25 cellular contexts compared by ENCODE assay signal in the genomic region with DNA sequence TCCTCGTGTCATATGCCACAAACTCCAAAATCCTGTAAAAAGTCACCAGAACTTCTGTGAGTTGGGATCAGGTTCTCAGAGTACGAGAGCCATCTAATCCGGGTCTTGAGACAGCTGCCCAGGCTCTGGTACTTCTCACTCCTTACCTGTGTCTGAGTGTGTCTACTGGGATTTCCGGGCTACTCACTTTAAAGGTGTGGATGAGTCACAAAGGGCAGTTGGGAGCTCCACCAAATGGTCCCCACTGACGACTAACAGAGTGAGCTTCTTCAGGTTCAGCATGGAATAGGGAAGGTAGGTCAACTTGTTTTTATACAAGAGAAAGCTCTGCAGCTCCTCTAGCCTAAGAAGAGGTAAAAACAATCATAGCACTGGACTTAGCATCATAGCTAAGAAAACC. TPM values are rescaled to one million over a fixed set of nuclear protein-coding genes. Genes with fewer than 3 reads are reported as not detected.
DNase-seq lines count a peak whose midpoint lies in the region; ATAC-seq, FAIRE-seq and TF ChIP-seq lines count a peak whose summit lies in the region.
"Had no signal": no experiment of that assay in that cellular context is flagged by ENCODE, and none has a peak within 500 bp of the region (broad histone marks: within the 10 kb centered on the region; RNA-seq: fewer than 3 reads in every experiment).

No MANE protein-coding gene starts in this region.

- H3K79me2 ChIP-seq in K562 (ENCODE audit: control insufficient read depth, insufficient read depth, low read length) = no peaks in the 10 kb centered on the region
- H3K79me2 ChIP-seq in keratinocyte (ENCODE audit: control insufficient read depth, insufficient read depth, low read length) = no peaks in the 10 kb centered on the region

- TF ChIP-seq CTCF in Calu3 (IDR thresholded peaks at IDR 0.05; ENCODE audit: unreplicated experiment) (no peak), K562 (IDR thresholded peaks at IDR 0.05 in 2 of 3, conservative IDR thresholded peaks at IDR 0.05 in 1 of 3; ENCODE audit: insufficient read depth in 2 of 3, low read depth in 1 of 3, low read length in 3 of 3) (no peak), keratinocyte (optimal IDR thresholded peaks at IDR 0.05 in 1 of 3, IDR thresholded peaks at IDR 0.05 in 1 of 3, conservative IDR thresholded peaks at IDR 0.05 in 1 of 3; ENCODE audit: extremely low read depth in 1 of 3, insufficient read depth in 2 of 3, low read length in 3 of 3) (no peak), type B pancreatic cell (conservative IDR thresholded peaks at IDR 0.05) (no peak)

- FAIRE-seq in K562 (lab: Jason Lieb, UNC) (no peak), keratinocyte (lab: Jason Lieb, UNC) (peak; percentile 13)

- no peak for TF ChIP-seq EP300 in K562 (IDR thresholded peaks at IDR 0.05; ENCODE audit: low read length)

- H3K4me1 Mint-ChIP-seq in Calu3 (ENCODE audit: low read depth, unreplicated experiment) (peaks cover 23% of the 10 kb centered on the region), type B pancreatic cell (ENCODE audit: unreplicated experiment) (no peaks in the 10 kb centered on the region)
- H3K4me1 Mint-ChIP-seq: CD14-positive monocyte had no signal

- H3K9ac ChIP-seq in K562 (ENCODE audit: insufficient read depth in 1 of 2, low read depth in 2 of 2, low read length in 2 of 2) (no peak overlapping the region), keratinocyte (ENCODE audit: control insufficient read depth, extremely low read depth, insufficient read depth, low read length) (no peak overlapping the region)
- H3K9ac ChIP-seq: GM23248 had no signal

- H3K36me3 ChIP-seq in K562 (ENCODE audit: control insufficient read depth, insufficient read depth, low read length) = no peaks in the 10 kb centered on the region
- no peaks in the 10 kb centered on the region for H3K36me3 ChIP-seq in keratinocyte (ENCODE audit: control insufficient read depth in 2 of 2, extremely low read depth in 1 of 2, insufficient read depth in 2 of 2, low read length in 2 of 2)
- H3K36me3 ChIP-seq: BE2C, HAP-1 had no signal

- no TSS peak for BruUV-seq in Calu3 (replicated peaks; lab: Mats Ljungman, UMichigan)
- BruUV-seq in K562 (replicated peaks; lab: Mats Ljungman, UMichigan) = no TSS peak

- H3K4me3 ChIP-seq in K562 (no peak overlapping the region), keratinocyte (ENCODE audit: control insufficient read depth in 2 of 3, extremely low read depth in 1 of 3, insufficient read depth in 2 of 3, low read depth in 1 of 3, low read length in 3 of 3) (no peak overlapping the region)
- H3K4me3 ChIP-seq: GM23248, HAP-1 had no signal

- ATAC-seq in K562 (no peak), HG02798 (IDR thresholded peaks at IDR 0.05; ENCODE audit: poor library complexity, unreplicated experiment) (no peak)
- ATAC-seq: Panc1 had no signal

- H3K4me1 ChIP-seq in K562 (replicated peaks in 1 of 2; ENCODE audit: control insufficient read depth in 2 of 2, insufficient read depth in 2 of 2, low read length in 2 of 2) = peaks cover 5 to 8% of the 10 kb centered on the region in 2 experiments; a peak in 3 of 5 replicates
- peaks cover 19% of the 10 kb centered on the region for H3K4me1 ChIP-seq in keratinocyte (ENCODE audit: control insufficient read depth, extremely low read depth, insufficient read depth, low read length)
- H3K4me1 ChIP-seq: BE2C, HAP-1 had no signal

- DNase-seq in Calu3 (no peak), LoVo (ENCODE audit: low spot score) (peak; percentile 11), K562 (ENCODE audit: extremely low read depth in 1 of 4, low spot score in 3 of 4) (no peak), keratinocyte (ENCODE audit: low read depth, low spot score) (no peak), islet precursor cell (no peak), type B pancreatic cell (ENCODE audit: extremely low spot score, unreplicated experiment) (no peak), SW 1271 (lab: John Stamatoyannopoulos, UW) (no peak)
- DNase-seq: 8988T, ACHN, BE2C, DMS153, GM23248, MM.1S, NCI-H2029 treated with DMSO at 0.1 percent for 48 hours, NCI-H446 treated with DMSO at 0.1 percent for 48 hours, NCI-H526, SHP77 treated with DMSO at 0.1 percent for 48 hours had no signal

- intact Hi-C loops in Calu3 (cut with micrococcal nuclease; ENCODE audit: unreplicated experiment) = no loop called here
- intact Hi-C loops in K562 (cut with micrococcal nuclease) = no loop called here

- H3K27me3 Mint-ChIP-seq in Calu3 (ENCODE audit: unreplicated experiment) = no peaks in the 10 kb centered on the region
- H3K27me3 Mint-ChIP-seq in type B pancreatic cell = peaks cover 4% of the 10 kb centered on the region

- in situ Hi-C loops in K562 (cut with MboI) = no loop called here

- H3K9me3 ChIP-seq in K562 (replicated peaks; ENCODE audit: control insufficient read depth, insufficient read depth, low read depth, low read length) = no peaks in the 10 kb centered on the region
- H3K9me3 ChIP-seq in keratinocyte (ENCODE audit: control insufficient read depth, low read depth, low read length) = no peaks in the 10 kb centered on the region
- H3K9me3 ChIP-seq: BE2C, HAP-1 had no signal

- POLR2A ChIA-PET in K562 (lab: Yijun Ruan, JAX) = interaction anchor here (0.7 to 1.6 kb wide), 5 partner anchors 12 to 22 kb away, joined by 3 to 6 read pairs (median 4); no protein-coding TSS in a partner anchor

- H3K9me1 ChIP-seq in K562 (ENCODE audit: control insufficient read depth, insufficient read depth, low read length) (no peaks in the 10 kb centered on the region), keratinocyte (ENCODE audit: control insufficient read depth, extremely low read depth, insufficient read depth, low read length) (no peaks in the 10 kb centered on the region)

- H3K36me3 Mint-ChIP-seq in Calu3 (ENCODE audit: insufficient read depth, unreplicated experiment) (peaks cover 4% of the 10 kb centered on the region), type B pancreatic cell (no peaks in the 10 kb centered on the region)
- H3K36me3 Mint-ChIP-seq: CD14-positive monocyte had no signal

- 25% methylated on average over 4 of the region's 5 CpGs for WGBS in K562 (ENCODE audit: insufficient coverage, low coverage, missing lambda C conversion rate)

- CTCF ChIA-PET in Calu3 (lab: Charles Lee) (interaction anchor here (0.7 kb wide), 1 partner anchor 15 kb away, joined by 3 read pairs; no protein-coding TSS in a partner anchor), K562 (lab: Yijun Ruan, JAX; ENCODE audit: low intra/inter-chr PET ratio) (no interaction called here)

- dilution Hi-C loops in keratinocyte (cut with MboI; ENCODE audit: extremely low pct_ligation_motif_present, low sequenced_read_pairs) = no loop called here

- H3K27ac ChIP-seq in K562 (ENCODE audit: extremely low read depth, low read depth, low read length) (no peak overlapping the region), keratinocyte (ENCODE audit: control insufficient read depth, insufficient read depth, low read length) (no peak overlapping the region)
- H3K27ac ChIP-seq: GM23248, HL-60, RWPE1 had no signal

- TF ChIP-seq POLR2A in K562 (conservative IDR thresholded peaks at IDR 0.05) = no peak

- H3K27ac Mint-ChIP-seq in Calu3 (ENCODE audit: unreplicated experiment) (peak overlapping the region; percentile 39), type B pancreatic cell (no peak overlapping the region)
- H3K27ac Mint-ChIP-seq: CD14-positive monocyte had no signal

- H3K4me2 ChIP-seq in K562 (ENCODE audit: insufficient read depth, low read length) = no peak overlapping the region
- H3K4me2 ChIP-seq in keratinocyte (ENCODE audit: control insufficient read depth, extremely low read depth, insufficient read depth, low read depth, low read length) = no peak overlapping the region

- H3K27me3 ChIP-seq in K562 (ENCODE audit: control insufficient read depth in 2 of 2, insufficient read depth in 2 of 2, low read length in 2 of 2) (no peaks in the 10 kb centered on the region), keratinocyte (ENCODE audit: control insufficient read depth, extremely low read depth, insufficient read depth, low read length) (no peaks in the 10 kb centered on the region)
- H3K27me3 ChIP-seq: BE2C had no signal

- TF ChIP-seq RAD21 in K562 (CRISPR knock-in tag; conservative IDR thresholded peaks at IDR 0.05 in 1 of 2, IDR thresholded peaks at IDR 0.05 in 1 of 2) = no peak

- H3K4me3 Mint-ChIP-seq in Calu3 (ENCODE audit: low read depth, unreplicated experiment) (no peak overlapping the region), type B pancreatic cell (no peak overlapping the region)
- H3K4me3 Mint-ChIP-seq: CD14-positive monocyte had no signal

- H3K9me3 Mint-ChIP-seq in Calu3 (ENCODE audit: low read depth, unreplicated experiment) (no peaks in the 10 kb centered on the region), type B pancreatic cell (no peaks in the 10 kb centered on the region)

- H4K20me1 ChIP-seq in K562 (replicated peaks; ENCODE audit: control insufficient read depth, insufficient read depth, low read length) = no peaks in the 10 kb centered on the region
- no peaks in the 10 kb centered on the region for H4K20me1 ChIP-seq in keratinocyte (ENCODE audit: control insufficient read depth, extremely low read depth, insufficient read depth, low read length)

- peak overlapping the region; percentile 28; the same call in 1 of the 2 replicates for H2AFZ ChIP-seq in K562 (ENCODE audit: low read depth, low read length)
- H2AFZ ChIP-seq in keratinocyte (ENCODE audit: control insufficient read depth, low read length) = no peak overlapping the region
- H2AFZ ChIP-seq: GM23248 had no signal

RNA-seq across cellular contexts. Expression of gene RTP3, which starts 29.5 kb away (rescaled TPM):
- total RNA-seq in Calu3 (2022) = not detected in 2 replicates
- total RNA-seq in K562 (2011; cell fraction: chromatin; rRNA removed; ENCODE audit: low replicate concordance) = not detected in 2 replicates
- not detected in 2 replicates for total RNA-seq in K562 (2011; cell fraction: nucleolus; rRNA removed)
- not detected in 2 replicates for total RNA-seq in K562 (2011; cell fraction: nucleoplasm; rRNA removed)
- total RNA-seq in K562 (2014; rRNA removed) = not detected in 2 replicates
- not detected in 2 replicates for total RNA-seq in K562 (2014; rRNA removed; fragmentation: Illumina TruSeq; extraction: Trizol)
- not detected in 2 replicates for total RNA-seq in K562 (2015; rRNA removed; fragmentation: Illumina TruSeq; extraction: Trizol)
- not detected in 2 replicates for total RNA-seq in K562 (2021)
- polyA plus RNA-seq in K562 (2011; rRNA removed) = not detected in 2 replicates
- 0.04 TPM in 1 of 2 replicates, not detected in the other for polyA plus RNA-seq in K562 (2011; cell fraction: cytosol; rRNA removed)
- not detected in 2 replicates for polyA plus RNA-seq in K562 (2011; cell fraction: nucleus; rRNA removed)
- 0.08 TPM in 1 of 2 replicates, not detected in the other for polyA plus RNA-seq in K562 (2012)
- not detected in 2 replicates for polyA plus RNA-seq in K562 (2014; fragmentation: Illumina TruSeq; extraction: Trizol)
- polyA plus RNA-seq in K562 (2014; fragmentation: Nextera tagmentation; extraction: Ambion mirVana) = not detected
- polyA plus RNA-seq in K562 (2014; rRNA removed) = not detected in 2 replicates
- polyA minus RNA-seq in K562 (2011; rRNA and poly(A)+ RNA removed) = not detected in 2 replicates
- polyA minus RNA-seq in K562 (2011; cell fraction: cytosol; rRNA and poly(A)+ RNA removed) = not detected in 2 replicates
- not detected in 2 replicates for polyA minus RNA-seq in K562 (2011; cell fraction: nucleus; rRNA and poly(A)+ RNA removed)
- polyA plus RNA-seq in keratinocyte = not detected in 3 replicates
- polyA plus RNA-seq in keratinocyte (2011; ENCODE audit: low read depth) = not detected
- not detected in 2 replicates for polyA plus RNA-seq in keratinocyte (2011; cell fraction: cytosol; rRNA removed)
- not detected in 2 replicates for polyA plus RNA-seq in keratinocyte (2011; cell fraction: nucleus; rRNA removed)
- not detected in 2 replicates for polyA plus RNA-seq in keratinocyte (2012; ENCODE audit: low replicate concordance)
- polyA minus RNA-seq in keratinocyte = not detected in 3 replicates
- polyA minus RNA-seq in keratinocyte (2011; cell fraction: cytosol; rRNA and poly(A)+ RNA removed) = not detected
- not detected in 2 replicates for polyA minus RNA-seq in keratinocyte (2011; cell fraction: nucleus; rRNA and poly(A)+ RNA removed)
- total RNA-seq in type B pancreatic cell (ENCODE audit: low replicate concordance) = not detected in 2 replicates
- total RNA-seq: GM23248, HT-29, LHCN-M2 had no signal
- polyA plus RNA-seq: CD14-positive monocyte, GM23248 had no signal

RNA-seq across cellular contexts. Expression of gene LRRC2, which starts 38.9 kb away (rescaled TPM):
- not detected in 2 replicates for total RNA-seq in Calu3 (2022)
- not detected in 2 replicates for total RNA-seq in K562 (2011; cell fraction: chromatin; rRNA removed; ENCODE audit: low replicate concordance)
- total RNA-seq in K562 (2011; cell fraction: nucleolus; rRNA removed) = not detected in 2 replicates
- not detected in 2 replicates for total RNA-seq in K562 (2011; cell fraction: nucleoplasm; rRNA removed)
- not detected in 2 replicates for total RNA-seq in K562 (2014; rRNA removed)
- not detected in 2 replicates for total RNA-seq in K562 (2014; rRNA removed; fragmentation: Illumina TruSeq; extraction: Trizol)
- total RNA-seq in K562 (2015; rRNA removed; fragmentation: Illumina TruSeq; extraction: Trizol) = 0.04 TPM in 1 of 2 replicates, not detected in the other
- total RNA-seq in K562 (2021) = not detected in 2 replicates
- 0.04 and 0.07 TPM in 2 replicates for polyA plus RNA-seq in K562 (2011; rRNA removed)
- polyA plus RNA-seq in K562 (2011; cell fraction: cytosol; rRNA removed) = not detected in 2 replicates
- not detected in 2 replicates for polyA plus RNA-seq in K562 (2011; cell fraction: nucleus; rRNA removed)
- 0.03 and 0.17 TPM in 2 replicates for polyA plus RNA-seq in K562 (2012)
- polyA plus RNA-seq in K562 (2014; fragmentation: Illumina TruSeq; extraction: Trizol) = 0.01 TPM in 1 of 2 replicates, not detected in the other
- polyA plus RNA-seq in K562 (2014; fragmentation: Nextera tagmentation; extraction: Ambion mirVana) = under 1 TPM in 1 of 2 experiments, not detected in 1; 0.04 TPM
- polyA plus RNA-seq in K562 (2014; rRNA removed) = 0.01 TPM in 1 of 2 replicates, not detected in the other
- polyA minus RNA-seq in K562 (2011; rRNA and poly(A)+ RNA removed) = not detected in 2 replicates
- polyA minus RNA-seq in K562 (2011; cell fraction: cytosol; rRNA and poly(A)+ RNA removed) = not detected in 2 replicates
- not detected in 2 replicates for polyA minus RNA-seq in K562 (2011; cell fraction: nucleus; rRNA and poly(A)+ RNA removed)
- 0.17 to 0.58 TPM (median 0.51 TPM) in 3 replicates for polyA plus RNA-seq in keratinocyte
- 0.16 TPM for polyA plus RNA-seq in keratinocyte (2011; ENCODE audit: low read depth)
- polyA plus RNA-seq in keratinocyte (2011; cell fraction: cytosol; rRNA removed) = 0.29 and 0.41 TPM in 2 replicates
- 0.28 and 0.29 TPM in 2 replicates for polyA plus RNA-seq in keratinocyte (2011; cell fraction: nucleus; rRNA removed)
- polyA plus RNA-seq in keratinocyte (2012; ENCODE audit: low replicate concordance) = 0.08 and 0.37 TPM in 2 replicates
- 0.07 to 0.13 TPM in 2 of 3 replicates, not detected in the other for polyA minus RNA-seq in keratinocyte
- not detected for polyA minus RNA-seq in keratinocyte (2011; cell fraction: cytosol; rRNA and poly(A)+ RNA removed)
- 0.23 TPM in 1 of 2 replicates, not detected in the other for polyA minus RNA-seq in keratinocyte (2011; cell fraction: nucleus; rRNA and poly(A)+ RNA removed)
- total RNA-seq in type B pancreatic cell (ENCODE audit: low replicate concordance) = 0.31 TPM in 2 replicates
- polyA plus RNA-seq: CD14-positive monocyte had no signal
